20 cellular contexts compared by ENCODE assay signal in genomic region chr11:113481672-113482071, GRCh38. TPM values are rescaled to one million over a fixed set of nuclear protein-coding genes. Genes with fewer than 3 reads are reported as not detected.
DNase-seq lines count a peak whose midpoint lies in the region; ATAC-seq and TF ChIP-seq lines count a peak whose summit lies in the region.
"Had no signal": no experiment of that assay in that cellular context is flagged by ENCODE, and none has a peak within 500 bp of the region (broad histone marks: within the 10 kb centered on the region; RNA-seq: fewer than 3 reads in every experiment).

No MANE protein-coding gene starts in this region.

- peaks cover 41% of the 10 kb centered on the region for H3K27me3 Mint-ChIP-seq in activated CD4-positive, alpha-beta T cell treated with anti-CD3 and anti-CD28 coated beads for 36 hours

- no peaks in the 10 kb centered on the region for H3K36me3 ChIP-seq in HEK293 (ENCODE audit: control insufficient read depth in 2 of 2, insufficient read depth in 1 of 2, low read length in 2 of 2)

- no peaks in the 10 kb centered on the region for H3K4me1 Mint-ChIP-seq in activated CD4-positive, alpha-beta T cell treated with anti-CD3 and anti-CD28 coated beads for 36 hours
- H3K4me1 Mint-ChIP-seq: CD8-positive, alpha-beta memory T cell had no signal

- H3K4me3 Mint-ChIP-seq in activated CD4-positive, alpha-beta T cell treated with anti-CD3 and anti-CD28 coated beads for 36 hours: no peak overlapping the region
- H3K4me3 Mint-ChIP-seq: CD8-positive, alpha-beta memory T cell had no signal

- POLR2A ChIA-PET in HEK293 (lab: Yijun Ruan, JAX): no interaction called here
- POLR2A ChIA-PET in activated CD4-positive, alpha-beta T cell treated with anti-CD3 and anti-CD28 coated beads for 36 hours (lab: Charles Lee): no interaction called here

- H3K36me3 Mint-ChIP-seq in activated CD4-positive, alpha-beta T cell treated with anti-CD3 and anti-CD28 coated beads for 36 hours (ENCODE audit: low read depth): no peaks in the 10 kb centered on the region
- H3K36me3 Mint-ChIP-seq: CD8-positive, alpha-beta memory T cell had no signal

- no peaks in the 10 kb centered on the region for H3K9me3 ChIP-seq in HEK293 (ENCODE audit: control insufficient read depth, insufficient read depth, low read depth, low read length)
- H3K9me3 ChIP-seq: SK-N-SH had no signal

- CTCF ChIA-PET in HEK293 (lab: Yijun Ruan, JAX): interaction anchor here (0.7 kb wide), 1 partner anchor 102 kb away, joined by 3 read pairs; no protein-coding TSS in a partner anchor
- CTCF ChIA-PET in activated CD4-positive, alpha-beta T cell treated with anti-CD3 and anti-CD28 coated beads for 36 hours (lab: Charles Lee): no interaction called here

- peak; percentile 9 for DNase-seq in NCI-H82 (lab: John Stamatoyannopoulos, UW)
- DNase-seq in NCI-H82 treated with DMSO at 0.1 percent for 48 hours (lab: John Stamatoyannopoulos, UW; ENCODE audit: unreplicated experiment): no peak
- peak; percentile 34 for DNase-seq in amniotic epithelial cell (ENCODE audit: low read depth)
- DNase-seq in pons (ENCODE audit: low spot score): peak; percentile 9
- DNase-seq in NCI-H1105 treated with DMSO at 0.1 percent for 48 hours (lab: John Stamatoyannopoulos, UW): no peak
- DNase-seq in activated CD4-positive, alpha-beta T cell treated with anti-CD3 and anti-CD28 coated beads for 36 hours: no peak
- DNase-seq in hypothalamus (lab: John Stamatoyannopoulos, UW): no peak
- DNase-seq: Calu3; CD8-positive, alpha-beta memory T cell; DMS79; MM.1S; NCI-H1048; NCI-H1436; NCI-H1930; NCI-H524 treated with DMSO at 0.1 percent for 48 hours; NK-92 treated with Interleukin-12 subunit alpha and Interleukin-12 subunit beta, amount 100 ng/mL, for 24 hours; SIG-M5; SK-N-SH had no signal

- no peak for TF ChIP-seq CTCF in HEK293 (tag by site-specific recombination; IDR thresholded peaks at IDR 0.05)

- H3K27ac Mint-ChIP-seq in activated CD4-positive, alpha-beta T cell treated with anti-CD3 and anti-CD28 coated beads for 36 hours: no peak overlapping the region
- H3K27ac Mint-ChIP-seq: CD8-positive, alpha-beta memory T cell had no signal

- no peak overlapping the region for H3K4me3 ChIP-seq in HEK293 (ENCODE audit: low read depth, low read length)

- H3K4me1 ChIP-seq in HEK293 (ENCODE audit: control insufficient read depth, insufficient read depth, low read length): no peaks in the 10 kb centered on the region

- H3K9me3 Mint-ChIP-seq in activated CD4-positive, alpha-beta T cell treated with anti-CD3 and anti-CD28 coated beads for 36 hours (ENCODE audit: low read depth): no peaks in the 10 kb centered on the region

- H3K27ac ChIP-seq in HEK293 (ENCODE audit: extremely low read depth, low read depth, low read length): no peak overlapping the region
- H3K27ac ChIP-seq: C4-2B had no signal

- intact Hi-C loops in activated CD4-positive, alpha-beta T cell treated with anti-CD3 and anti-CD28 coated beads for 36 hours (cut with DNase I, micrococcal nuclease): no loop called here

- no peak for ATAC-seq in activated CD4-positive, alpha-beta T cell treated with anti-CD3 and anti-CD28 coated beads for 36 hours

TF ChIP-seq in HEK293, 187 proteins besides CTCF, POLR2A, EP300 and RAD21 (continues in another document):
- peak; percentile 58; the same call in 1 of the 2 replicates for TF ChIP-seq ZNF629 (tag by site-specific recombination; IDR thresholded peaks at IDR 0.05)
- TF ChIP-seq ZNF707 (tag by site-specific recombination; IDR thresholded peaks at IDR 0.05): no peak
- no peak for TF ChIP-seq ZNF362 (tag by site-specific recombination; IDR thresholded peaks at IDR 0.05)
- no peak for TF ChIP-seq ZNF37A (tag by site-specific recombination; IDR thresholded peaks at IDR 0.05)
- TF ChIP-seq ZNF24 (tag by site-specific recombination; IDR thresholded peaks at IDR 0.05): no peak
- TF ChIP-seq TCF7L2 (IDR thresholded peaks at IDR 0.05; ENCODE audit: borderline replicate concordance, low read depth, low read length): no peak
- TF ChIP-seq ZNF521 (tag by site-specific recombination; IDR thresholded peaks at IDR 0.05): no peak
- no peak for TF ChIP-seq ZBTB8A (tag by site-specific recombination; IDR thresholded peaks at IDR 0.05)
- no peak for TF ChIP-seq ZNF2 (tag by site-specific recombination; IDR thresholded peaks at IDR 0.05)
- no peak for TF ChIP-seq ZNF513 (tag by site-specific recombination; IDR thresholded peaks at IDR 0.05)
- TF ChIP-seq ZNF416 (tag by site-specific recombination; IDR thresholded peaks at IDR 0.05): no peak
- TF ChIP-seq ZSCAN18 (tag by site-specific recombination; IDR thresholded peaks at IDR 0.05): no peak
- TF ChIP-seq FEZF1 (tag by site-specific recombination; IDR thresholded peaks at IDR 0.05): peak; percentile 66
- no peak for TF ChIP-seq PRDM1 (tag by site-specific recombination; IDR thresholded peaks at IDR 0.05)
- TF ChIP-seq ZFHX2 (tag by site-specific recombination; conservative IDR thresholded peaks at IDR 0.05): peak; percentile 64
- TF ChIP-seq ZNF501 (tag by site-specific recombination; IDR thresholded peaks at IDR 0.05): no peak
- TF ChIP-seq KLF7 (tag by site-specific recombination; IDR thresholded peaks at IDR 0.05; ENCODE audit: borderline replicate concordance): no peak
- peak; percentile 85 for TF ChIP-seq ZNF600 (tag by site-specific recombination; IDR thresholded peaks at IDR 0.05)
- TF ChIP-seq ZNF211 (tag by site-specific recombination; IDR thresholded peaks at IDR 0.05; ENCODE audit: low read depth): no peak
- TF ChIP-seq ZNF692 (tag by site-specific recombination; IDR thresholded peaks at IDR 0.05): no peak
- TF ChIP-seq ZNF354C (tag by site-specific recombination; IDR thresholded peaks at IDR 0.05; ENCODE audit: borderline replicate concordance, low read depth): no peak
- TF ChIP-seq KLF9 (tag by site-specific recombination; IDR thresholded peaks at IDR 0.05; ENCODE audit: low read depth): no peak
- no peak for TF ChIP-seq ZNF366 (tag by site-specific recombination; conservative IDR thresholded peaks at IDR 0.05)
- peak; percentile 38; the same call in 1 of the 2 replicates for TF ChIP-seq ZBTB21 (tag by site-specific recombination; IDR thresholded peaks at IDR 0.05)
- peak; percentile 94 for TF ChIP-seq ATF2 (tag by site-specific recombination; IDR thresholded peaks at IDR 0.05; ENCODE audit: low read depth)

RNA-seq across cellular contexts. Expression of gene DRD2, which starts 6.5 kb away (rescaled TPM):
- not detected for total RNA-seq in activated CD4-positive, alpha-beta T cell treated with anti-CD3 and anti-CD28 coated beads for 36 hours
- total RNA-seq: CD8-positive, alpha-beta memory T cell had no signal

Comparison
In these comparisons a context has a peak if more than half of its experiments do, and no peak if none do; other contexts are left out.
1. DNase-seq: peak in NCI-H82 (single experiment), amniotic epithelial cell (single experiment) and pons (single experiment); none in NCI-H82 treated with DMSO at 0.1 percent for 48 hours (single experiment), NCI-H1105 treated with DMSO at 0.1 percent for 48 hours (single experiment), activated CD4-positive, alpha-beta T cell treated with anti-CD3 and anti-CD28 coated beads for 36 hours (single experiment) and hypothalamus (0 of 51).